In the genomic region with DNA sequence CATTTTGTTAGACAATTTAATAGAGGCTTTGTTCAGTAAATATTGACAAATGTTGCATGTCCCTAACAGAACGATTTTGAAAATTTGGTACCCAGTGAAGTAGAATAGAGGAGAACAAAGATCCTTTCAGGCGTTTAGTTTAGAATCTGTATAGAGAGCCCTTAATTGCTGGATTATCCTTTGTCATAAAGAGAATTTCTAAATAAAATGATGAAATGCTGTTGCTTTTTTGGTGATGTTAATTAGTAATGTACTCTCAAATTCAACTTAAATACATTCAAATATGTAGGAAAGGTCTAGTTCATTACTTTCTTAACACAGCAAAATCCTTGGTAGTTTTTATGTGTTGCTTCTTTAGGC, we compare ENCODE assay signal across 8 cellular contexts. TPM values are rescaled to one million over a fixed set of nuclear protein-coding genes. Genes with fewer than 3 reads are reported as not detected.
A peak's percentile ranks its signal among the peaks of the same experiment; 100 is the strongest.
DNase-seq lines count a peak whose midpoint lies in the region; ATAC-seq and TF ChIP-seq lines count a peak whose summit lies in the region.

No MANE protein-coding gene starts in this region.

- intact Hi-C loops in activated CD4-positive, alpha-beta T cell treated with anti-CD3 and anti-CD28 coated beads for 36 hours (cut with DNase I, micrococcal nuclease) = loop anchor here (1.0 to 10.0 kb wide), 9 partner anchors 252 to 1314 kb away; a partner anchor contains a TSS
- intact Hi-C loops in testis (cut with DNase I; ENCODE audit: low total_unique reads) = no loop called here

- H3K4me3 Mint-ChIP-seq in activated CD4-positive, alpha-beta T cell treated with anti-CD3 and anti-CD28 coated beads for 36 hours = peak overlapping the region; percentile 99
- H3K4me3 Mint-ChIP-seq in activated naive CD8-positive, alpha-beta T cell treated with anti-CD3 and anti-CD28 coated beads, Interleukin-2, amount 50 U/mL, for 24 hours = peak overlapping the region; percentile 91

- WGBS in testis, 2 donors = 0% methylated on average over 2 of the region's 2 CpGs

- POLR2A ChIA-PET in activated CD4-positive, alpha-beta T cell treated with anti-CD3 and anti-CD28 coated beads for 36 hours (lab: Charles Lee) = interaction anchor here (0.7 to 1.7 kb wide), 5 partner anchors 14 to 266 kb away, joined by 3 to 7 read pairs (median 6); a partner anchor contains a TSS

- ATAC-seq in activated CD4-positive, alpha-beta T cell treated with anti-CD3 and anti-CD28 coated beads for 36 hours = no peak
- no peak for ATAC-seq in activated naive CD8-positive, alpha-beta T cell treated with anti-CD3 and anti-CD28 coated beads, Interleukin-2, amount 50 U/mL, for 24 hours
- ATAC-seq in HG03097 (IDR thresholded peaks at IDR 0.05; ENCODE audit: low FRiP score, unreplicated experiment) (no peak), GM18502 (IDR thresholded peaks at IDR 0.05; ENCODE audit: poor library complexity, unreplicated experiment) (no peak)

- H3K27me3 ChIP-seq in layer of hippocampus (ENCODE audit: control insufficient read depth, insufficient read depth, low read length) = no peaks in the 10 kb centered on the region
- no peaks in the 10 kb centered on the region for H3K27me3 ChIP-seq in testis

- peak overlapping the region; percentile 91 to 97 for H3K4me3 ChIP-seq in testis

- CTCF ChIA-PET in activated CD4-positive, alpha-beta T cell treated with anti-CD3 and anti-CD28 coated beads for 36 hours (lab: Charles Lee) = no interaction called here

- DNase-seq in activated CD4-positive, alpha-beta T cell treated with anti-CD3 and anti-CD28 coated beads for 36 hours = no peak
- DNase-seq in activated CD4-positive, alpha-beta T cell treated with anti-CD3 and anti-CD28 coated beads, Interleukin-2, amount 50 U/mL, for 48 hours = no peak
- DNase-seq in activated naive CD8-positive, alpha-beta T cell treated with anti-CD3 and anti-CD28 coated beads, Interleukin-2, amount 50 U/mL, for 24 hours = no peak
- DNase-seq in testis = no peak
- DNase-seq in NCI-H2171 (lab: John Stamatoyannopoulos, UW) = no peak

- TF ChIP-seq CTCF in testis (IDR thresholded peaks at IDR 0.05) = no peak

- peaks cover 34% of the 10 kb centered on the region for H3K4me1 ChIP-seq in testis

- peaks cover 39% of the 10 kb centered on the region for H3K36me3 Mint-ChIP-seq in activated CD4-positive, alpha-beta T cell treated with anti-CD3 and anti-CD28 coated beads for 36 hours (ENCODE audit: low read depth)
- peaks cover 45% of the 10 kb centered on the region for H3K36me3 Mint-ChIP-seq in activated naive CD8-positive, alpha-beta T cell treated with anti-CD3 and anti-CD28 coated beads, Interleukin-2, amount 50 U/mL, for 24 hours (ENCODE audit: low read depth)

- no peaks in the 10 kb centered on the region for H3K9me3 ChIP-seq in testis

- no peak for TF ChIP-seq POLR2A in testis (IDR thresholded peaks at IDR 0.05)

- H3K9me3 Mint-ChIP-seq in activated CD4-positive, alpha-beta T cell treated with anti-CD3 and anti-CD28 coated beads for 36 hours (ENCODE audit: low read depth) = no peaks in the 10 kb centered on the region
- H3K9me3 Mint-ChIP-seq in activated naive CD8-positive, alpha-beta T cell treated with anti-CD3 and anti-CD28 coated beads, Interleukin-2, amount 50 U/mL, for 24 hours = no peaks in the 10 kb centered on the region

- H3K36me3 ChIP-seq in testis (ENCODE audit: low read depth, missing control alignments) = no peaks in the 10 kb centered on the region

- H3K27ac Mint-ChIP-seq in activated CD4-positive, alpha-beta T cell treated with anti-CD3 and anti-CD28 coated beads for 36 hours = peak overlapping the region; percentile 98
- peak overlapping the region; percentile 96 for H3K27ac Mint-ChIP-seq in activated naive CD8-positive, alpha-beta T cell treated with anti-CD3 and anti-CD28 coated beads, Interleukin-2, amount 50 U/mL, for 24 hours

- H3K27me3 Mint-ChIP-seq in activated CD4-positive, alpha-beta T cell treated with anti-CD3 and anti-CD28 coated beads for 36 hours = no peaks in the 10 kb centered on the region
- H3K27me3 Mint-ChIP-seq in activated naive CD8-positive, alpha-beta T cell treated with anti-CD3 and anti-CD28 coated beads, Interleukin-2, amount 50 U/mL, for 24 hours = no peaks in the 10 kb centered on the region

- H3K4me1 Mint-ChIP-seq in activated CD4-positive, alpha-beta T cell treated with anti-CD3 and anti-CD28 coated beads for 36 hours = peaks cover 37% of the 10 kb centered on the region
- H3K4me1 Mint-ChIP-seq in activated naive CD8-positive, alpha-beta T cell treated with anti-CD3 and anti-CD28 coated beads, Interleukin-2, amount 50 U/mL, for 24 hours = peaks cover 50% of the 10 kb centered on the region

- peak overlapping the region; percentile 99 for H3K27ac ChIP-seq in layer of hippocampus (ENCODE audit: low read depth, low read length)
- H3K27ac ChIP-seq in testis = peak overlapping the region; percentile 99 to 100

RNA-seq across cellular contexts. Expression of a gene that starts 1.2 kb away (rescaled TPM):
- total RNA-seq in activated CD4-positive, alpha-beta T cell treated with anti-CD3 and anti-CD28 coated beads for 36 hours = 100 to 1,000 TPM; 124 to 126 TPM
- 100 to 1,000 TPM; 109 to 136 TPM for total RNA-seq in testis
- polyA plus RNA-seq in testis (ENCODE audit: insufficient read depth, low read depth, low replicate concordance) = 73.2 TPM

RNA-seq across cellular contexts. Expression of a gene that starts 19.8 kb away (rescaled TPM):
- total RNA-seq in activated CD4-positive, alpha-beta T cell treated with anti-CD3 and anti-CD28 coated beads for 36 hours = 1 to 10 TPM; 1.7 to 7.8 TPM
- 10 to 100 TPM; 46.1 to 60.0 TPM for total RNA-seq in testis
- polyA plus RNA-seq in testis (ENCODE audit: insufficient read depth, low read depth, low replicate concordance) = 234 TPM

Comparison
In these comparisons a context has a peak if more than half of its experiments do, and no peak if none do; other contexts are left out.
1. RNA of a gene that starts 19.8 kb away (total RNA-seq): 46.1 to 60.0 TPM in testis; 1.7 to 7.8 TPM in activated CD4-positive, alpha-beta T cell treated with anti-CD3 and anti-CD28 coated beads for 36 hours; every median in the first group is over 4 times any median in the second.